In the genomic region with DNA sequence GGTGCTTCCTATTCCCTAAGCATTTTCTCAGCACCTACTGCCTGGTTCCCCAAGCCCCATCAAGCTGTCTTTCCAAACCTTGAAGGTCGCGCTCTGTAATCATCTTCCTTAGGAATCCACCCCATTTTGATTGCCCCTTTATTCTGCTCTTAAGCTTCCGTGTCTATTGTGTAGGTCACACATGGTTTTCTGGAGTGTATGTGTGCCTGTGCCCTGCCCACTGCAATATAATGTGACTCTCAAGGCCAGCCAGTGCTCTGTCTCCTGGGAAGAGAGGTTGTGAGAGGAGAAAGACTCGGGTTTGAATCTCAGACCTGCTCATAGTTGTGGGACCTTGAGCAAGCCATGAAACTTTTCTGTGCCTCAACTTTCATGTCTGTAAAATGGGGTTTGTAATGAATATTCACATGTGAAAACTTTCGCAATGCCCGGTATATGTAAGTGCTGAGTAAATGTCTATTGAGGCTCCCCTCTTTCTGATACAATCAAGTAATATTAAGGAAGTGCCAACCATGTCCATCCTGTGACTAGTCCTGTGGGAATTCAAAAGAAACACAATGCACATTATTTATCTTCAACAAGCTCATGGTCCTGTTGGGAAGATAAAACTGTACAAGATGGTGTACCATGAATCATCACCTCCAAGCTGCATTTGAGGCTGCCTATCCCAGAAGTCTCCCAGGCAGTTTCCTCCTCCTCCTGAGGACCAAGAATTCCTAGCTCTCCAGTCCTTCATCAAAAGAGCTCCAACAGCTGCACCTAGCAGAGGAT, we compare ENCODE assay signal across 25 cellular contexts. TPM values are rescaled to one million over a fixed set of nuclear protein-coding genes. Genes with fewer than 3 reads are reported as not detected.
A peak's percentile ranks its signal among the peaks of the same experiment; 100 is the strongest.
DNase-seq lines count a peak whose midpoint lies in the region; ATAC-seq, FAIRE-seq and TF ChIP-seq lines count a peak whose summit lies in the region.
"Had no signal": no experiment of that assay in that cellular context is flagged by ENCODE, and none has a peak within 500 bp of the region (broad histone marks: within the 10 kb centered on the region; RNA-seq: fewer than 3 reads in every experiment).

No MANE protein-coding gene starts in this region.

- no peak overlapping the region for H3K4me3 Mint-ChIP-seq in activated CD4-positive, alpha-beta memory T cell treated with anti-CD3 and anti-CD28 coated beads, Interleukin-2, amount 10 ng/mL, durations not matched to agents 7 days and 5 days
- H3K4me3 Mint-ChIP-seq: stimulated activated naive B cell treated with anti-CD40 and anti-IgM and Interleukin-4, amounts not matched to agents 10 μg/mL and 1 μg/mL and 100 μg/mL, for 72 hours had no signal

- POLR2A ChIA-PET in A549 (lab: Yijun Ruan, JAX) (no interaction called here), RWPE1 (lab: Yijun Ruan, JAX; ENCODE audit: low non-redundant PET) (interaction anchor here (1.4 kb wide), 1 partner anchor 85 kb away, joined by 3 read pairs; a partner anchor contains a TSS)
- POLR2A ChIA-PET in activated CD4-positive, alpha-beta memory T cell treated with anti-CD3 and anti-CD28 coated beads, Interleukin-2, amount 10 ng/mL, durations not matched to agents 7 days and 5 days (lab: Charles Lee) = no interaction called here

- FAIRE-seq in A549 (lab: Jason Lieb, UNC) = peak; percentile 39
- FAIRE-seq: A204.1, endometrium had no signal

- TF ChIP-seq EP300 in A549 (IDR thresholded peaks at IDR 0.05) = no peak

- CTCF ChIA-PET in A549 (lab: Yijun Ruan, JAX) (interaction anchor here (0.9 to 1.1 kb wide), 5 partner anchors 13 to 432 kb away, joined by 3 to 4 read pairs (median 3); no protein-coding TSS in a partner anchor), RWPE1 (lab: Yijun Ruan, JAX) (interaction anchor here (0.9 kb wide), 1 partner anchor 39 kb away, joined by 3 read pairs; no protein-coding TSS in a partner anchor)
- CTCF ChIA-PET in activated CD4-positive, alpha-beta memory T cell treated with anti-CD3 and anti-CD28 coated beads, Interleukin-2, amount 10 ng/mL, durations not matched to agents 7 days and 5 days (lab: Charles Lee) = no interaction called here

- no peaks in the 10 kb centered on the region for H3K9me3 Mint-ChIP-seq in activated CD4-positive, alpha-beta memory T cell treated with anti-CD3 and anti-CD28 coated beads, Interleukin-2, amount 10 ng/mL, durations not matched to agents 7 days and 5 days
- H3K9me3 Mint-ChIP-seq: stimulated activated naive B cell treated with anti-CD40 and anti-IgM and Interleukin-4, amounts not matched to agents 10 μg/mL and 1 μg/mL and 100 μg/mL, for 72 hours had no signal

- TF ChIP-seq CTCF in A549 (IDR thresholded peaks at IDR 0.05) = no peak
- no peak for TF ChIP-seq CTCF in RWPE1 (conservative IDR thresholded peaks at IDR 0.05; ENCODE audit: low read depth)
- TF ChIP-seq CTCF in fibroblast of pulmonary artery (IDR thresholded peaks at IDR 0.05; ENCODE audit: low read length, missing control alignments) = no peak

- H3K27me3 Mint-ChIP-seq in activated CD4-positive, alpha-beta memory T cell treated with anti-CD3 and anti-CD28 coated beads, Interleukin-2, amount 10 ng/mL, durations not matched to agents 7 days and 5 days = peaks cover 26% of the 10 kb centered on the region

- no peak for TF ChIP-seq POLR2A in A549 (IDR thresholded peaks at IDR 0.05; ENCODE audit: low read length)

- H3K4me1 ChIP-seq in A549 = no peaks in the 10 kb centered on the region
- H3K4me1 ChIP-seq: tibial artery had no signal

- H3K4me2 ChIP-seq in A549 = no peak overlapping the region

- no peak overlapping the region for H3K27ac Mint-ChIP-seq in activated CD4-positive, alpha-beta memory T cell treated with anti-CD3 and anti-CD28 coated beads, Interleukin-2, amount 10 ng/mL, durations not matched to agents 7 days and 5 days
- H3K27ac Mint-ChIP-seq: stimulated activated naive B cell treated with anti-CD40 and anti-IgM and Interleukin-4, amounts not matched to agents 10 μg/mL and 1 μg/mL and 100 μg/mL, for 72 hours had no signal

- no peaks in the 10 kb centered on the region for H3K36me3 Mint-ChIP-seq in activated CD4-positive, alpha-beta memory T cell treated with anti-CD3 and anti-CD28 coated beads, Interleukin-2, amount 10 ng/mL, durations not matched to agents 7 days and 5 days (ENCODE audit: low read depth)
- H3K36me3 Mint-ChIP-seq: stimulated activated naive B cell treated with anti-CD40 and anti-IgM and Interleukin-4, amounts not matched to agents 10 μg/mL and 1 μg/mL and 100 μg/mL, for 72 hours had no signal

- H3K4me3 ChIP-seq in A549 (no peak overlapping the region), fibroblast of pulmonary artery (replicated peaks; ENCODE audit: low read depth, low read length) (no peak overlapping the region)
- H3K4me3 ChIP-seq: tibial artery had no signal

- H3K4me1 Mint-ChIP-seq in activated CD4-positive, alpha-beta memory T cell treated with anti-CD3 and anti-CD28 coated beads, Interleukin-2, amount 10 ng/mL, durations not matched to agents 7 days and 5 days = no peaks in the 10 kb centered on the region
- H3K4me1 Mint-ChIP-seq: stimulated activated naive B cell treated with anti-CD40 and anti-IgM and Interleukin-4, amounts not matched to agents 10 μg/mL and 1 μg/mL and 100 μg/mL, for 72 hours had no signal

- ATAC-seq in A549 = no peak
- ATAC-seq in HG03354 (IDR thresholded peaks at IDR 0.05; ENCODE audit: poor library complexity, severe bottlenecking, unreplicated experiment) = no peak
- ATAC-seq: stimulated activated naive B cell treated with anti-CD40 and anti-IgM and Interleukin-4, amounts not matched to agents 10 μg/mL and 1 μg/mL and 100 μg/mL, for 72 hours had no signal

- 82% methylated on average over 6 of the region's 6 CpGs for WGBS in A549 (ENCODE audit: missing lambda C conversion rate)

- TF ChIP-seq RAD21 in A549 (conservative IDR thresholded peaks at IDR 0.05 in 1 of 2, IDR thresholded peaks at IDR 0.05 in 1 of 2) = no peak

- no peak for DNase-seq in A549 (ENCODE audit: low read depth in 1 of 2, low spot score in 1 of 2)
- DNase-seq in RWPE1 (ENCODE audit: low spot score) = no peak
- peak; percentile 52 for DNase-seq in fibroblast of pulmonary artery (ENCODE audit: low read depth)
- DNase-seq in activated CD4-positive, alpha-beta memory T cell treated with anti-CD3 and anti-CD28 coated beads, Interleukin-2, amount 10 ng/mL, durations not matched to agents 7 days and 5 days = no peak
- DNase-seq in SIG-M5 treated with dmso at 0.1 percent for 504 hours (lab: John Stamatoyannopoulos, UW; ENCODE audit: unreplicated experiment) = no peak
- DNase-seq: activated CD4-positive, CD25-positive, alpha-beta regulatory T cell treated with anti-CD3 and anti-CD28 coated beads, Interleukin-2, amount 50 U/mL, for 72 hours; activated effector memory CD4-positive, alpha-beta T cell treated with anti-CD3 and anti-CD28 coated beads, Interleukin-2, amount 50 U/mL, for 16 hours; C1 segment of cervical spinal cord; foreskin melanocyte; KBM-7; left cardiac atrium; NCI-H1048; NCI-H2081 treated with DMSO at 0.1 percent for 48 hours; NCI-H510A treated with DMSO at 0.1 percent for 48 hours; retina; stimulated activated CD4-positive, alpha-beta T cell treated with anti-CD3 and anti-CD28 coated beads, Interleukin-15, amount 100 ng/mL, for 24 hours; stimulated activated naive B cell treated with anti-CD40 and anti-IgM and Interleukin-4, amounts not matched to agents 10 μg/mL and 1 μg/mL and 100 μg/mL, for 72 hours; T-helper 9 cell; tibial artery had no signal

- H3K27ac ChIP-seq in A549 (no peak overlapping the region), RWPE1 (peak overlapping the region; percentile 82)
- H3K27ac ChIP-seq: tibial artery had no signal

- H3K9me3 ChIP-seq in A549 = no peaks in the 10 kb centered on the region
- H3K9me3 ChIP-seq: tibial artery had no signal

RNA-seq across cellular contexts. Expression of a gene that starts 0.8 kb away (rescaled TPM):
- polyA plus RNA-seq in A549 (2011; rRNA removed) = not detected in 2 replicates
- 0.03 TPM in 1 of 2 replicates, not detected in the other for polyA plus RNA-seq in A549 (2012; cell fraction: cytosol; rRNA removed)
- polyA plus RNA-seq in A549 (2012; cell fraction: nucleus; rRNA removed) = 0.01 and 0.05 TPM in 2 replicates
- not detected in 3 replicates for polyA plus RNA-seq in A549 (2017; fragmentation: RNase III; extraction: RNeasy Plus Mini Kit Qiagen cat#74134 plus additional on column Dnase treatment)
- polyA minus RNA-seq in A549 (2011; rRNA and poly(A)+ RNA removed) = not detected in 2 replicates
- not detected for total RNA-seq in activated CD4-positive, alpha-beta memory T cell treated with anti-CD3 and anti-CD28 coated beads, Interleukin-2, amount 10 ng/mL, durations not matched to agents 7 days and 5 days
- total RNA-seq: chondrocyte, left cardiac atrium, mononuclear cell, SK-MEL-5 had no signal

RNA-seq across cellular contexts. Expression of a gene that starts 17.0 kb away (rescaled TPM):
- not detected in 2 replicates for polyA plus RNA-seq in A549 (2011; rRNA removed)
- 0.01 TPM in 1 of 2 replicates, not detected in the other for polyA plus RNA-seq in A549 (2012; cell fraction: cytosol; rRNA removed)
- polyA plus RNA-seq in A549 (2012; cell fraction: nucleus; rRNA removed) = 0.01 TPM in 1 of 2 replicates, not detected in the other
- not detected in 3 replicates for polyA plus RNA-seq in A549 (2017; fragmentation: RNase III; extraction: RNeasy Plus Mini Kit Qiagen cat#74134 plus additional on column Dnase treatment)
- polyA minus RNA-seq in A549 (2011; rRNA and poly(A)+ RNA removed) = not detected in 2 replicates
- not detected for total RNA-seq in activated CD4-positive, alpha-beta memory T cell treated with anti-CD3 and anti-CD28 coated beads, Interleukin-2, amount 10 ng/mL, durations not matched to agents 7 days and 5 days
- total RNA-seq: chondrocyte, left cardiac atrium, mononuclear cell, SK-MEL-5 had no signal

RNA-seq across cellular contexts. Expression of a gene that starts 28.8 kb away (rescaled TPM):
- polyA plus RNA-seq in A549 (2011; rRNA removed) = not detected in 2 replicates
- not detected in 2 replicates for polyA plus RNA-seq in A549 (2012; cell fraction: cytosol; rRNA removed)
- polyA plus RNA-seq in A549 (2012; cell fraction: nucleus; rRNA removed) = 0.01 TPM in 1 of 2 replicates, not detected in the other
- polyA plus RNA-seq in A549 (2017; fragmentation: RNase III; extraction: RNeasy Plus Mini Kit Qiagen cat#74134 plus additional on column Dnase treatment) = not detected in 3 replicates
- polyA minus RNA-seq in A549 (2011; rRNA and poly(A)+ RNA removed) = not detected in 2 replicates
- total RNA-seq in activated CD4-positive, alpha-beta memory T cell treated with anti-CD3 and anti-CD28 coated beads, Interleukin-2, amount 10 ng/mL, durations not matched to agents 7 days and 5 days = not detected
- total RNA-seq: chondrocyte, left cardiac atrium, mononuclear cell, SK-MEL-5 had no signal

RNA-seq across cellular contexts. Expression of a gene that starts 38.7 kb away (rescaled TPM):
- polyA plus RNA-seq in A549 (2011; rRNA removed) = not detected in 2 replicates
- polyA plus RNA-seq in A549 (2012; cell fraction: cytosol; rRNA removed) = not detected in 2 replicates
- polyA plus RNA-seq in A549 (2012; cell fraction: nucleus; rRNA removed) = not detected in 2 replicates
- polyA plus RNA-seq in A549 (2017; fragmentation: RNase III; extraction: RNeasy Plus Mini Kit Qiagen cat#74134 plus additional on column Dnase treatment) = not detected in 3 replicates
- polyA minus RNA-seq in A549 (2011; rRNA and poly(A)+ RNA removed) = not detected in 2 replicates
- total RNA-seq in activated CD4-positive, alpha-beta memory T cell treated with anti-CD3 and anti-CD28 coated beads, Interleukin-2, amount 10 ng/mL, durations not matched to agents 7 days and 5 days = not detected
- total RNA-seq: chondrocyte, left cardiac atrium, mononuclear cell, SK-MEL-5 had no signal

RNA-seq across cellular contexts. Expression of a gene that starts 49.5 kb away (rescaled TPM):
- not detected in 2 replicates for polyA plus RNA-seq in A549 (2011; rRNA removed)
- 0.01 and 0.03 TPM in 2 replicates for polyA plus RNA-seq in A549 (2012; cell fraction: cytosol; rRNA removed)
- 0.02 and 0.05 TPM in 2 replicates for polyA plus RNA-seq in A549 (2012; cell fraction: nucleus; rRNA removed)
- not detected in 3 replicates for polyA plus RNA-seq in A549 (2017; fragmentation: RNase III; extraction: RNeasy Plus Mini Kit Qiagen cat#74134 plus additional on column Dnase treatment)
- polyA minus RNA-seq in A549 (2011; rRNA and poly(A)+ RNA removed) = not detected in 2 replicates
- total RNA-seq in activated CD4-positive, alpha-beta memory T cell treated with anti-CD3 and anti-CD28 coated beads, Interleukin-2, amount 10 ng/mL, durations not matched to agents 7 days and 5 days = not detected
- total RNA-seq: chondrocyte, left cardiac atrium, mononuclear cell, SK-MEL-5 had no signal
